ENCODE assay signal across 10 cellular contexts in the genomic region with DNA sequence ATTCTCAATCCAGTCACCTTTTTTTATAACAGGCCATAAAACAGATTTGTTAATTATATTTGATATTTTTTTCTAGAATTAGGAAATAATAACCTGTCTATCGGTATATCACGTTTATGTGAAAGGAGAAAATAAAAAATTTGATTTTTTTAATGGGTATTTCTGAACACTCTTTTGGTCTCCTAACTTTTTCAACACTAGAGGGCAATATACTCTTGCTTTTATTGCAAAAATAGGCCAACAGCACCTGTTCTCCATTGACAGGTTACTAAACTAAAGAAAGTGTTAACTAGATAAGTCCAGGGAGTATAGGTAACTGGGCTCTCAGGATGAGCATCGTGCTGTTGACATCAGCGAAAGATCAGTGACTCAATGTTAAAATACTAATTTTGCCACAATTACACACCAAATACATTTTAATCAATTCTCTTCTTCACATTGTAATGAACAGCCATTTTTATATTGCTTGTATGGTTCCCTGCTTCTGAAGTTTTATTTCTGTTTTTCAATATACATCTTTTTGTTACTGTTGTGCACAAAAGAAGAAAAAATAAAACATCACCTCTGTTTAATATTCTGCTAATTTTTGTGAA. TPM values are rescaled to one million over a fixed set of nuclear protein-coding genes. Genes with fewer than 3 reads are reported as not detected.
DNase-seq lines count a peak whose midpoint lies in the region; ATAC-seq, FAIRE-seq and TF ChIP-seq lines count a peak whose summit lies in the region.
"Had no signal": no experiment of that assay in that cellular context is flagged by ENCODE, and none has a peak within 500 bp of the region (broad histone marks: within the 10 kb centered on the region; RNA-seq: fewer than 3 reads in every experiment).

No MANE protein-coding gene starts in this region.

- no peaks in the 10 kb centered on the region for H3K4me1 ChIP-seq in CD8-positive, alpha-beta T cell (ENCODE audit: insufficient read depth, low read length)
- H3K4me1 ChIP-seq in OCI-LY7 (ENCODE audit: insufficient read depth, low read length, poor library complexity, severe bottlenecking): no peaks in the 10 kb centered on the region

- H3K9me2 ChIP-seq in OCI-LY7 (ENCODE audit: insufficient read depth, low read length): no peaks in the 10 kb centered on the region

- no peaks in the 10 kb centered on the region for H3K9me3 Mint-ChIP-seq in CD8-positive, alpha-beta T cell

- H3K36me3 Mint-ChIP-seq in CD8-positive, alpha-beta T cell: no peaks in the 10 kb centered on the region

- H3K27me3 ChIP-seq in CD8-positive, alpha-beta T cell (ENCODE audit: insufficient read depth, low read length): no peaks in the 10 kb centered on the region

- no peak overlapping the region for H3K27ac ChIP-seq in CD8-positive, alpha-beta T cell (ENCODE audit: low read depth, low read length)
- H3K27ac ChIP-seq in OCI-LY7 (ENCODE audit: low read depth, low read length, poor library complexity, severe bottlenecking): no peak overlapping the region

- H3K27me3 Mint-ChIP-seq in CD8-positive, alpha-beta T cell (ENCODE audit: low read depth): no peaks in the 10 kb centered on the region

- no peak overlapping the region for H2AFZ ChIP-seq in OCI-LY7 (ENCODE audit: low read length)

- H3K4me3 ChIP-seq in CD8-positive, alpha-beta T cell (ENCODE audit: low read depth, low read length): no peak overlapping the region
- no peak overlapping the region for H3K4me3 ChIP-seq in OCI-LY7 (ENCODE audit: low read depth, low read length, poor library complexity, severe bottlenecking)
- H3K4me3 ChIP-seq in fibroblast of the aortic adventitia (ENCODE audit: low read depth, low read length): no peak overlapping the region
- H3K4me3 ChIP-seq: K562, lung had no signal

- POLR2A ChIA-PET in CD8-positive, alpha-beta T cell (lab: Charles Lee): no interaction called here
- POLR2A ChIA-PET in OCI-LY7 (lab: Charles Lee): interaction anchor here (0.6 kb wide), 1 partner anchor 136 kb away, joined by 6 read pairs; no protein-coding TSS in a partner anchor

- TF ChIP-seq CTCF in CD8-positive, alpha-beta T cell (IDR thresholded peaks at IDR 0.05): peak; percentile 35
- TF ChIP-seq CTCF in OCI-LY7 (conservative IDR thresholded peaks at IDR 0.05; ENCODE audit: low read length) (peak; percentile 89), fibroblast of the aortic adventitia (IDR thresholded peaks at IDR 0.05; ENCODE audit: insufficient read depth, low read length) (peak; percentile 51)

- intact Hi-C loops in CD8-positive, alpha-beta T cell (cut with DNase I, micrococcal nuclease): no loop called here
- intact Hi-C loops in OCI-LY7 (cut with micrococcal nuclease; ENCODE audit: unreplicated experiment): loop anchor here (2.0 to 10.0 kb wide), 2 partner anchors 444 to 762 kb away; no protein-coding TSS in a partner anchor

- no peak overlapping the region for H3K27ac Mint-ChIP-seq in CD8-positive, alpha-beta T cell

- no peaks in the 10 kb centered on the region for H3K9me3 ChIP-seq in CD8-positive, alpha-beta T cell (ENCODE audit: low read length)
- no peaks in the 10 kb centered on the region for H3K9me3 ChIP-seq in OCI-LY7 (ENCODE audit: low read length)

- H3K36me3 ChIP-seq in CD8-positive, alpha-beta T cell (ENCODE audit: insufficient read depth, low read length): no peaks in the 10 kb centered on the region
- H3K36me3 ChIP-seq in OCI-LY7 (ENCODE audit: insufficient read depth, low read length): no peaks in the 10 kb centered on the region

- H3K79me2 ChIP-seq in OCI-LY7 (ENCODE audit: insufficient read depth, low read depth, low read length): no peaks in the 10 kb centered on the region

- CTCF ChIA-PET in CD8-positive, alpha-beta T cell (lab: Charles Lee): no interaction called here
- CTCF ChIA-PET in OCI-LY7 (lab: Charles Lee; ENCODE audit: unreplicated experiment): no interaction called here

- H3K4me3 Mint-ChIP-seq in CD8-positive, alpha-beta T cell: no peak overlapping the region

- no peaks in the 10 kb centered on the region for H3K4me1 Mint-ChIP-seq in CD8-positive, alpha-beta T cell (ENCODE audit: low read depth)

- DNase-seq in CD8-positive, alpha-beta T cell: no peak
- DNase-seq in OCI-LY7 (ENCODE audit: low spot score): peak; percentile 56
- peak; percentile 4 for DNase-seq in fibroblast of the aortic adventitia (ENCODE audit: low read depth)
- DNase-seq in urothelium cell line (ENCODE audit: low spot score): peak; percentile 15
- no peak for DNase-seq in occipital lobe (lab: John Stamatoyannopoulos, UW)
- DNase-seq in putamen (ENCODE audit: low spot score): no peak

- FAIRE-seq in urothelium cell line (lab: Jason Lieb, UNC): no peak
- FAIRE-seq: K562 had no signal

- BruUV-seq in OCI-LY7 (replicated peaks; lab: Mats Ljungman, UMichigan): no TSS peak

- H3K4me2 ChIP-seq in OCI-LY7 (ENCODE audit: low read length): no peak overlapping the region

- no peak for ATAC-seq in CD8-positive, alpha-beta T cell
- ATAC-seq in GM18873 (IDR thresholded peaks at IDR 0.05; ENCODE audit: low FRiP score, unreplicated experiment) (peak; percentile 58), HG03520 (IDR thresholded peaks at IDR 0.05; ENCODE audit: unreplicated experiment) (peak; percentile 79)
- ATAC-seq: K562 had no signal

- H4K20me1 ChIP-seq in OCI-LY7 (ENCODE audit: insufficient read depth, low read length): no peaks in the 10 kb centered on the region

RNA-seq across cellular contexts. Expression of gene NDST4, which starts 22.8 kb away (rescaled TPM):
- not detected for total RNA-seq in CD8-positive, alpha-beta T cell
- not detected in 2 replicates for total RNA-seq in OCI-LY7 (2014; rRNA removed; shearing (Covaris generic))
- total RNA-seq in OCI-LY7 (2022) (not detected in 2 replicates), fibroblast of the aortic adventitia (ENCODE audit: low replicate concordance) (not detected in 2 replicates), occipital lobe (1.7 TPM)
- total RNA-seq: K562 had no signal

Comparison
In these comparisons a context has a peak if more than half of its experiments do, and no peak if none do; other contexts are left out.
1. DNase-seq: peak in OCI-LY7 (single experiment), fibroblast of the aortic adventitia (single experiment) and urothelium cell line (single experiment); none in CD8-positive, alpha-beta T cell (0 of 7), occipital lobe (single experiment) and putamen (single experiment).
2. CTCF ChIP-seq: peak in every context shown above with its lines; median percentile 89 in OCI-LY7; 51 in fibroblast of the aortic adventitia; 35 in CD8-positive, alpha-beta T cell.